Comparison of ENCODE assay signal across 8 cellular contexts in the genomic region with DNA sequence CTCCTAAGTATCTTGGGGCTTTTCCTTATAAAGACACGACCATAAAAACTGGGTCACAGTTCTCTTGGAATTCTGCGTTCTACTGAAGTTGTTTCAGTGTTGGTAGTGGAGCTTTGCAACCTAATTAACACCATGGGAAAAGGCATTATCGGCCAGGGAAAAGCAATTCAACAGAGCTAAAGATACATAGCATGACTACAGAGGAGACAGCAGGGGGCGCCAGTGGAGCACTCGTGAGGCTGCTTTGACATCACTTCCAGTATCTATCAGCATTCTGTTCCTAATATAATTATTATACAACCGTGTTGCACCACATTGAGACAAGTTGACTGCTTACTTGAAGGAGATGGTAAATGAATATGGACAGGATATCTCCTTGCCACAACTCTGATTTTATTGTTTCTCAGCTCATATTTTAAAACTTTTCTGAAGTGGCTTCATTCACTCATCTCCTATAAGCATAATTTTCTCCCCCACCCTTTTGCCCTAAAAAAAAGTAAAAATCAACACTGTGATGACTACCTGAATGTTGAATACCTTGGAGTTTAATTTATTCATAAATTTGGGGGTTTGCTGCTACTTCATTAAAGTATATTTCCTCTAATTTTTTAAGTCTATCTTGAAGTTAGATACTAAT. TPM values are rescaled to one million over a fixed set of nuclear protein-coding genes. Genes with fewer than 3 reads are reported as not detected.
A peak's percentile ranks its signal among the peaks of the same experiment; 100 is the strongest.
DNase-seq lines count a peak whose midpoint lies in the region; ATAC-seq, FAIRE-seq and TF ChIP-seq lines count a peak whose summit lies in the region.

No MANE protein-coding gene starts in this region.

- H3K36me3 ChIP-seq in small intestine (ENCODE audit: control insufficient read depth in 2 of 2, insufficient read depth in 2 of 2, low read length in 2 of 2): no peaks in the 10 kb centered on the region

- H3K27me3 ChIP-seq in small intestine (ENCODE audit: control insufficient read depth in 2 of 2, insufficient read depth in 2 of 2, low read length in 2 of 2): no peaks in the 10 kb centered on the region

- no peaks in the 10 kb centered on the region for H3K9me3 ChIP-seq in small intestine (ENCODE audit: control insufficient read depth, low read depth)

- peak; percentile 90 for TF ChIP-seq CTCF in LNCAP (IDR thresholded peaks at IDR 0.05)

- no peak overlapping the region for H3K4me3 ChIP-seq in small intestine (ENCODE audit: low read depth in 1 of 2, low read length in 2 of 2)

- FAIRE-seq in small intestine (lab: Jason Lieb, UNC): no peak

- H3K27ac ChIP-seq in small intestine (ENCODE audit: low read depth in 1 of 2, low read length in 1 of 2): no peak overlapping the region

- 18 to 22% (median 18%) methylated on average over 6 of the region's 6 CpGs for WGBS in small intestine, 3 donors

- H3K4me1 ChIP-seq in small intestine (ENCODE audit: control insufficient read depth in 2 of 2, insufficient read depth in 1 of 2, low read depth in 1 of 2, low read length in 1 of 2): no peaks in the 10 kb centered on the region

- peak; percentile 15 for DNase-seq in stimulated activated CD4-positive, alpha-beta T cell treated with anti-CD3 and anti-CD28 coated beads, Interleukin-1b, Interleukin-23, amount 100 ng/mL, for 48 hours
- no peak for DNase-seq in stimulated activated CD4-positive, alpha-beta T cell treated with anti-CD3 and anti-CD28 coated beads, Interleukin-12 subunit alpha, Interleukin-12 subunit beta, amount 100 ng/mL, for 4 hours
- DNase-seq in fibroblast of peridontal ligament (ENCODE audit: extremely low read depth) (peak; percentile 6), small intestine (peak; percentile 45)

- ATAC-seq in SK-N-SH treated with all-trans-retinoic acid at 6 μM for 48 hours (peak; percentile 98), GM21526 (IDR thresholded peaks at IDR 0.05; ENCODE audit: low FRiP score, unreplicated experiment) (no peak), HG02571 (IDR thresholded peaks at IDR 0.05; ENCODE audit: unreplicated experiment) (no peak)

TF ChIP-seq in SK-N-SH treated with all-trans-retinoic acid at 6 μM for 48 hours, 23 proteins besides CTCF, POLR2A, EP300 and RAD21:
- TF ChIP-seq TCF4 (CRISPR knock-in tag; IDR thresholded peaks at IDR 0.05; ENCODE audit: borderline replicate concordance) (no peak), ZFP3 (CRISPR knock-in tag; IDR thresholded peaks at IDR 0.05) (no peak), CSDC2 (CRISPR knock-in tag; IDR thresholded peaks at IDR 0.05) (no peak), ZNF8 (CRISPR knock-in tag; IDR thresholded peaks at IDR 0.05) (no peak), BACH2 (CRISPR knock-in tag; IDR thresholded peaks at IDR 0.05; ENCODE audit: borderline replicate concordance) (no peak)
- TF ChIP-seq, protein P1, sequence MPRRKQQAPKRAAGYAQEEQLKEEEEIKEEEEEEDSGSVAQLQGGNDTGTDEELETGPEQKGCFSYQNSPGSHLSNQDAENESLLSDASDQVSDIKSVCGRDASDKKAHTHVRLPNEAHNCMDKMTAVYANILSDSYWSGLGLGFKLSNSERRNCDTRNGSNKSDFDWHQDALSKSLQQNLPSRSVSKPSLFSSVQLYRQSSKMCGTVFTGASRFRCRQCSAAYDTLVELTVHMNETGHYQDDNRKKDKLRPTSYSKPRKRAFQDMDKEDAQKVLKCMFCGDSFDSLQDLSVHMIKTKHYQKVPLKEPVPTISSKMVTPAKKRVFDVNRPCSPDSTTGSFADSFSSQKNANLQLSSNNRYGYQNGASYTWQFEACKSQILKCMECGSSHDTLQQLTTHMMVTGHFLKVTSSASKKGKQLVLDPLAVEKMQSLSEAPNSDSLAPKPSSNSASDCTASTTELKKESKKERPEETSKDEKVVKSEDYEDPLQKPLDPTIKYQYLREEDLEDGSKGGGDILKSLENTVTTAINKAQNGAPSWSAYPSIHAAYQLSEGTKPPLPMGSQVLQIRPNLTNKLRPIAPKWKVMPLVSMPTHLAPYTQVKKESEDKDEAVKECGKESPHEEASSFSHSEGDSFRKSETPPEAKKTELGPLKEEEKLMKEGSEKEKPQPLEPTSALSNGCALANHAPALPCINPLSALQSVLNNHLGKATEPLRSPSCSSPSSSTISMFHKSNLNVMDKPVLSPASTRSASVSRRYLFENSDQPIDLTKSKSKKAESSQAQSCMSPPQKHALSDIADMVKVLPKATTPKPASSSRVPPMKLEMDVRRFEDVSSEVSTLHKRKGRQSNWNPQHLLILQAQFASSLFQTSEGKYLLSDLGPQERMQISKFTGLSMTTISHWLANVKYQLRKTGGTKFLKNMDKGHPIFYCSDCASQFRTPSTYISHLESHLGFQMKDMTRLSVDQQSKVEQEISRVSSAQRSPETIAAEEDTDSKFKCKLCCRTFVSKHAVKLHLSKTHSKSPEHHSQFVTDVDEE (CRISPR knock-in tag; IDR thresholded peaks at IDR 0.05): no peak

RNA-seq across cellular contexts. Expression of a gene that starts 39.4 kb away (rescaled TPM):
- polyA plus RNA-seq in small intestine: not detected
